8 cellular contexts compared by ENCODE assay signal in genomic region chr4:140243345-140243753, GRCh38.
A peak's percentile ranks its signal among the peaks of the same experiment; 100 is the strongest.
DNase-seq lines count a peak whose midpoint lies in the region; ATAC-seq and TF ChIP-seq lines count a peak whose summit lies in the region.

No MANE protein-coding gene starts in this region.

- H3K9me3 Mint-ChIP-seq in CD4-positive, alpha-beta T cell: no peaks in the 10 kb centered on the region
- no peaks in the 10 kb centered on the region for H3K9me3 Mint-ChIP-seq in activated CD8-positive, alpha-beta T cell treated with anti-CD3 and anti-CD28 coated beads, Interleukin-2, amount 10 ng/mL, durations not matched to agents 7 days and 5 days (ENCODE audit: insufficient read depth)

- H3K27me3 Mint-ChIP-seq in CD4-positive, alpha-beta T cell: no peaks in the 10 kb centered on the region
- H3K27me3 Mint-ChIP-seq in activated CD8-positive, alpha-beta T cell treated with anti-CD3 and anti-CD28 coated beads, Interleukin-2, amount 10 ng/mL, durations not matched to agents 7 days and 5 days (ENCODE audit: low read depth): no peaks in the 10 kb centered on the region

- intact Hi-C loops in CD4-positive, alpha-beta T cell (cut with DNase I, micrococcal nuclease): no loop called here

- peaks cover 16% of the 10 kb centered on the region in 2 experiments for H3K4me1 ChIP-seq in neutrophil (ENCODE audit: control insufficient read depth in 1 of 2, insufficient read depth in 1 of 2, low read depth in 1 of 2, low read length in 1 of 2)

- TF ChIP-seq CTCF in CD4-positive, alpha-beta T cell (IDR thresholded peaks at IDR 0.05): no peak
- TF ChIP-seq CTCF in neutrophil (IDR thresholded peaks at IDR 0.05): no peak

- no peaks in the 10 kb centered on the region for H3K9me3 ChIP-seq in CD4-positive, alpha-beta T cell (ENCODE audit: control insufficient read depth, low read length)
- no peaks in the 10 kb centered on the region for H3K9me3 ChIP-seq in neutrophil

- peak in 4 of 10 experiments; percentile 9 to 37 (median 11) for DNase-seq in CD4-positive, alpha-beta T cell
- DNase-seq in NCI-H146 treated with DMSO at 0.1 percent for 48 hours (lab: John Stamatoyannopoulos, UW; ENCODE audit: unreplicated experiment) (peak; percentile 53), left lobe of liver (ENCODE audit: low spot score) (no peak)
- DNase-seq in activated CD8-positive, alpha-beta T cell treated with anti-CD3 and anti-CD28 coated beads, Interleukin-2, amount 10 ng/mL, durations not matched to agents 7 days and 5 days: peak; percentile 47

- peak overlapping the region; percentile 17 to 23 for H3K4me3 ChIP-seq in neutrophil (ENCODE audit: low read depth in 1 of 2, low read length in 1 of 2)

- peak; percentile 68 for ATAC-seq in CD4-positive, alpha-beta T cell (ENCODE audit: poor library complexity)
- ATAC-seq in GM18520 (IDR thresholded peaks at IDR 0.05; ENCODE audit: unreplicated experiment): peak; percentile 41
- peak; percentile 76 for ATAC-seq in HG02885 (IDR thresholded peaks at IDR 0.05; ENCODE audit: poor library complexity, unreplicated experiment)
- ATAC-seq in activated CD8-positive, alpha-beta T cell treated with anti-CD3 and anti-CD28 coated beads, Interleukin-2, amount 10 ng/mL, durations not matched to agents 7 days and 5 days: peak; percentile 87
- no peak for ATAC-seq in left lobe of liver
- no peak for ATAC-seq in HG03520 (IDR thresholded peaks at IDR 0.05; ENCODE audit: unreplicated experiment)

- H3K36me3 Mint-ChIP-seq in CD4-positive, alpha-beta T cell (ENCODE audit: low read depth): no peaks in the 10 kb centered on the region
- no peaks in the 10 kb centered on the region for H3K36me3 Mint-ChIP-seq in activated CD8-positive, alpha-beta T cell treated with anti-CD3 and anti-CD28 coated beads, Interleukin-2, amount 10 ng/mL, durations not matched to agents 7 days and 5 days (ENCODE audit: low read depth)

- peak overlapping the region; percentile 49 for H3K4me3 Mint-ChIP-seq in CD4-positive, alpha-beta T cell
- peak overlapping the region; percentile 63 for H3K4me3 Mint-ChIP-seq in activated CD8-positive, alpha-beta T cell treated with anti-CD3 and anti-CD28 coated beads, Interleukin-2, amount 10 ng/mL, durations not matched to agents 7 days and 5 days

- no peaks in the 10 kb centered on the region for H3K27me3 ChIP-seq in CD4-positive, alpha-beta T cell (ENCODE audit: control insufficient read depth, insufficient read depth, low read length)
- H3K27me3 ChIP-seq in neutrophil: no peaks in the 10 kb centered on the region

- peak overlapping the region; percentile 69 for H3K27ac Mint-ChIP-seq in CD4-positive, alpha-beta T cell
- H3K27ac Mint-ChIP-seq in activated CD8-positive, alpha-beta T cell treated with anti-CD3 and anti-CD28 coated beads, Interleukin-2, amount 10 ng/mL, durations not matched to agents 7 days and 5 days: peak overlapping the region; percentile 83

- no peaks in the 10 kb centered on the region for H3K36me3 ChIP-seq in neutrophil

- H3K27ac ChIP-seq in CD4-positive, alpha-beta T cell (ENCODE audit: low read depth, low read length): no peak overlapping the region
- H3K27ac ChIP-seq in neutrophil: peak overlapping the region; percentile 44

- CTCF ChIA-PET in CD4-positive, alpha-beta T cell (lab: Charles Lee): interaction anchor here (0.9 to 4.0 kb wide), 4 partner anchors 9 to 231 kb away, joined by 3 to 20 read pairs (median 4); no protein-coding TSS in a partner anchor
- CTCF ChIA-PET in activated CD8-positive, alpha-beta T cell treated with anti-CD3 and anti-CD28 coated beads, Interleukin-2, amount 10 ng/mL, durations not matched to agents 7 days and 5 days (lab: Charles Lee): interaction anchor here (0.9 to 4.7 kb wide), 8 partner anchors 9 to 377 kb away, joined by 3 to 31 read pairs (median 6); no protein-coding TSS in a partner anchor

- H3K4me1 Mint-ChIP-seq in CD4-positive, alpha-beta T cell (ENCODE audit: low read depth): peaks cover 29% of the 10 kb centered on the region
- peaks cover 37% of the 10 kb centered on the region for H3K4me1 Mint-ChIP-seq in activated CD8-positive, alpha-beta T cell treated with anti-CD3 and anti-CD28 coated beads, Interleukin-2, amount 10 ng/mL, durations not matched to agents 7 days and 5 days (ENCODE audit: low read depth)

- POLR2A ChIA-PET in CD4-positive, alpha-beta T cell (lab: Charles Lee): interaction anchor here (0.6 to 1.9 kb wide), 6 partner anchors 31 to 687 kb away, joined by 3 to 12 read pairs (median 3); partner anchors contain the start of gene MAML3
- POLR2A ChIA-PET in activated CD8-positive, alpha-beta T cell treated with anti-CD3 and anti-CD28 coated beads, Interleukin-2, amount 10 ng/mL, durations not matched to agents 7 days and 5 days (lab: Charles Lee): interaction anchor here (0.8 to 3.1 kb wide), 6 partner anchors 9 to 281 kb away, joined by 3 to 14 read pairs (median 4); partner anchors contain the start of genes ELMOD2 and MAML3

Comparison
In these comparisons a context has a peak if more than half of its experiments do, and no peak if none do; other contexts are left out.
1. ATAC-seq: peak in CD4-positive, alpha-beta T cell (single experiment), GM18520 (single experiment), HG02885 (single experiment) and activated CD8-positive, alpha-beta T cell treated with anti-CD3 and anti-CD28 coated beads, Interleukin-2, amount 10 ng/mL, durations not matched to agents 7 days and 5 days (single experiment); none in left lobe of liver (single experiment) and HG03520 (single experiment).